In genomic region chr17:77504652-77505459, GRCh38 we compare ENCODE assay signal across 18 cellular contexts.
DNase-seq lines count a peak whose midpoint lies in the region; ATAC-seq, FAIRE-seq and TF ChIP-seq lines count a peak whose summit lies in the region.
"Had no signal": no experiment of that assay in that cellular context is flagged by ENCODE, and none has a peak within 500 bp of the region (broad histone marks: within the 10 kb centered on the region; RNA-seq: fewer than 3 reads in every experiment).

No MANE protein-coding gene starts in this region.

- no peaks in the 10 kb centered on the region for H3K79me2 ChIP-seq in K562 (ENCODE audit: control insufficient read depth, insufficient read depth, low read length)

- POLR2A ChIA-PET in K562 (lab: Yijun Ruan, JAX), result interaction anchor here (0.6 to 0.8 kb wide), 3 partner anchors 38 to 361 kb away, joined by 3 to 4 read pairs (median 3); no protein-coding TSS in a partner anchor

- H3K9me3 ChIP-seq in K562 (replicated peaks; ENCODE audit: control insufficient read depth, insufficient read depth, low read depth, low read length) (no peaks in the 10 kb centered on the region), uterus (no peaks in the 10 kb centered on the region)

- CTCF ChIA-PET in activated naive CD4-positive, alpha-beta T cell treated with anti-CD3 and anti-CD28 coated beads, Interleukin-2, amount 10 ng/mL, durations not matched to agents 7 days and 5 days (lab: Charles Lee), result no interaction called here
- CTCF ChIA-PET in activated naive CD4-positive, alpha-beta T cell treated with anti-CD3 and anti-CD28 coated beads for 36 hours (lab: Charles Lee), result interaction anchor here (2.6 kb wide), 1 partner anchor 10 kb away, joined by 7 read pairs; no protein-coding TSS in a partner anchor
- CTCF ChIA-PET in K562 (lab: Yijun Ruan, JAX; ENCODE audit: low intra/inter-chr PET ratio), result interaction anchor here (0.8 kb wide), 1 partner anchor 509 kb away, joined by 3 read pairs; no protein-coding TSS in a partner anchor

- H3K4me3 ChIP-seq in K562 (no peak overlapping the region), uterus (no peak overlapping the region)
- H3K4me3 ChIP-seq: A549, PC-9 had no signal

- no peaks in the 10 kb centered on the region for H3K4me1 Mint-ChIP-seq in activated naive CD4-positive, alpha-beta T cell treated with anti-CD3 and anti-CD28 coated beads, Interleukin-2, amount 10 ng/mL, durations not matched to agents 7 days and 5 days
- no peaks in the 10 kb centered on the region for H3K4me1 Mint-ChIP-seq in activated naive CD4-positive, alpha-beta T cell treated with anti-CD3 and anti-CD28 coated beads for 36 hours (ENCODE audit: low read depth)

- H3K4me3 Mint-ChIP-seq in activated naive CD4-positive, alpha-beta T cell treated with anti-CD3 and anti-CD28 coated beads, Interleukin-2, amount 10 ng/mL, durations not matched to agents 7 days and 5 days, result no peak overlapping the region
- no peak overlapping the region for H3K4me3 Mint-ChIP-seq in activated naive CD4-positive, alpha-beta T cell treated with anti-CD3 and anti-CD28 coated beads for 36 hours

- intact Hi-C loops in activated naive CD4-positive, alpha-beta T cell treated with anti-CD3 and anti-CD28 coated beads for 36 hours (cut with micrococcal nuclease), result no loop called here
- intact Hi-C loops in K562 (cut with micrococcal nuclease), result no loop called here
- intact Hi-C loops in uterus (cut with DNase I; ENCODE audit: low total_unique reads), result loop anchor here (10.0 kb wide), 1 partner anchor 360 kb away; the partner anchor contains the start of gene SEC14L1

- H3K9me1 ChIP-seq in K562 (ENCODE audit: control insufficient read depth, insufficient read depth, low read length), result no peaks in the 10 kb centered on the region

- no peak for FAIRE-seq in K562 (lab: Jason Lieb, UNC)
- FAIRE-seq: A549, H54 had no signal

- H3K27me3 ChIP-seq in K562 (ENCODE audit: control insufficient read depth in 2 of 2, insufficient read depth in 2 of 2, low read length in 2 of 2), result peaks cover 10 to 48% of the 10 kb centered on the region in 2 experiments
- no peaks in the 10 kb centered on the region for H3K27me3 ChIP-seq in uterus
- no peaks in the 10 kb centered on the region for H3K27me3 ChIP-seq in foreskin keratinocyte

- H2AFZ ChIP-seq in K562 (ENCODE audit: low read depth, low read length), result no peak overlapping the region
- H2AFZ ChIP-seq: PC-9 had no signal

- in situ Hi-C loops in K562 (cut with MboI), result loop anchor here (5.0 kb wide), 1 partner anchor 173 kb away; no protein-coding TSS in a partner anchor

- H3K27me3 Mint-ChIP-seq in activated naive CD4-positive, alpha-beta T cell treated with anti-CD3 and anti-CD28 coated beads, Interleukin-2, amount 10 ng/mL, durations not matched to agents 7 days and 5 days, result peaks cover 4% of the 10 kb centered on the region
- no peaks in the 10 kb centered on the region for H3K27me3 Mint-ChIP-seq in activated naive CD4-positive, alpha-beta T cell treated with anti-CD3 and anti-CD28 coated beads for 36 hours (ENCODE audit: low read depth)

- no peak for TF ChIP-seq RAD21 in K562 (CRISPR knock-in tag; conservative IDR thresholded peaks at IDR 0.05 in 1 of 2, IDR thresholded peaks at IDR 0.05 in 1 of 2)

- TF ChIP-seq EP300 in K562 (IDR thresholded peaks at IDR 0.05; ENCODE audit: low read length), result no peak

- H3K9ac ChIP-seq in K562 (ENCODE audit: insufficient read depth in 1 of 2, low read depth in 2 of 2, low read length in 2 of 2), result no peak overlapping the region

- peak overlapping the region; percentile 53 for H3K27ac Mint-ChIP-seq in activated naive CD4-positive, alpha-beta T cell treated with anti-CD3 and anti-CD28 coated beads, Interleukin-2, amount 10 ng/mL, durations not matched to agents 7 days and 5 days
- no peak overlapping the region for H3K27ac Mint-ChIP-seq in activated naive CD4-positive, alpha-beta T cell treated with anti-CD3 and anti-CD28 coated beads for 36 hours

- peak; percentile 18 for DNase-seq in activated naive CD4-positive, alpha-beta T cell treated with anti-CD3 and anti-CD28 coated beads, Interleukin-2, amount 10 ng/mL, durations not matched to agents 7 days and 5 days
- no peak for DNase-seq in activated naive CD4-positive, alpha-beta T cell treated with anti-CD3 and anti-CD28 coated beads for 36 hours
- DNase-seq in K562 (ENCODE audit: extremely low read depth in 1 of 4, low spot score in 3 of 4), result peak in 2 of 4 experiments; percentile 35 to 39
- peak; percentile 60 for DNase-seq in mesenteric fat pad (ENCODE audit: low spot score)
- DNase-seq in uterus, result peak; percentile 10 to 18
- no peak for DNase-seq in activated CD4-positive, alpha-beta T cell treated with anti-CD3 and anti-CD28 coated beads, Interleukin-2, amount 50 U/mL, for 48 hours
- no peak for DNase-seq in foreskin keratinocyte
- DNase-seq in islet precursor cell, result no peak
- DNase-seq: COR-L47, Kasumi-1, NCI-H1105 treated with DMSO at 0.1 percent for 48 hours, NCI-H187, NCI-H446 treated with DMSO at 0.1 percent for 48 hours, NCI-H748 treated with DMSO at 0.1 percent for 48 hours, PC-9 had no signal

- 8% methylated on average over 12 of the region's 17 CpGs for WGBS in K562 (ENCODE audit: insufficient coverage, low coverage, missing lambda C conversion rate)

- no TSS peak for BruUV-seq in K562 (replicated peaks; lab: Mats Ljungman, UMichigan)

- H3K4me1 ChIP-seq in K562 (replicated peaks in 1 of 2; ENCODE audit: control insufficient read depth in 2 of 2, insufficient read depth in 2 of 2, low read length in 2 of 2) (peaks cover 0 to 8% of the 10 kb centered on the region in 2 experiments; a peak in 2 of 5 replicates), uterus (no peaks in the 10 kb centered on the region), foreskin keratinocyte (peaks cover 6% of the 10 kb centered on the region)

- H4K20me1 ChIP-seq in K562 (replicated peaks; ENCODE audit: control insufficient read depth, insufficient read depth, low read length), result peaks cover 4% of the 10 kb centered on the region; the same call in 1 of the 2 replicates

- ATAC-seq in K562 (no peak), foreskin keratinocyte (no peak)
- ATAC-seq: A549 had no signal

- no peaks in the 10 kb centered on the region for H3K9me3 Mint-ChIP-seq in activated naive CD4-positive, alpha-beta T cell treated with anti-CD3 and anti-CD28 coated beads, Interleukin-2, amount 10 ng/mL, durations not matched to agents 7 days and 5 days
- no peaks in the 10 kb centered on the region for H3K9me3 Mint-ChIP-seq in activated naive CD4-positive, alpha-beta T cell treated with anti-CD3 and anti-CD28 coated beads for 36 hours

- peaks cover 26% of the 10 kb centered on the region for H3K36me3 Mint-ChIP-seq in activated naive CD4-positive, alpha-beta T cell treated with anti-CD3 and anti-CD28 coated beads, Interleukin-2, amount 10 ng/mL, durations not matched to agents 7 days and 5 days
- H3K36me3 Mint-ChIP-seq in activated naive CD4-positive, alpha-beta T cell treated with anti-CD3 and anti-CD28 coated beads for 36 hours (ENCODE audit: low read depth), result peaks cover 14% of the 10 kb centered on the region

- no peak for TF ChIP-seq CTCF in K562 (IDR thresholded peaks at IDR 0.05 in 2 of 3, conservative IDR thresholded peaks at IDR 0.05 in 1 of 3; ENCODE audit: insufficient read depth in 2 of 3, low read depth in 1 of 3, low read length in 3 of 3)
- no peak for TF ChIP-seq CTCF in uterus (IDR thresholded peaks at IDR 0.05)
- no peak for TF ChIP-seq CTCF in foreskin keratinocyte (conservative IDR thresholded peaks at IDR 0.05)

- H3K27ac ChIP-seq in K562 (ENCODE audit: extremely low read depth, low read depth, low read length), result no peak overlapping the region
- no peak overlapping the region for H3K27ac ChIP-seq in uterus
- H3K27ac ChIP-seq in foreskin keratinocyte, result no peak overlapping the region
- H3K27ac ChIP-seq: A549, C4-2B, PC-9 had no signal

- TF ChIP-seq POLR2A in K562 (conservative IDR thresholded peaks at IDR 0.05) (no peak), uterus (IDR thresholded peaks at IDR 0.05) (no peak)

- no peaks in the 10 kb centered on the region; the same call in 2 of the 3 replicates for H3K36me3 ChIP-seq in K562 (ENCODE audit: control insufficient read depth, insufficient read depth, low read length)
- no peaks in the 10 kb centered on the region for H3K36me3 ChIP-seq in uterus

- no peak overlapping the region for H3K4me2 ChIP-seq in K562 (ENCODE audit: insufficient read depth, low read length)
- H3K4me2 ChIP-seq: A549, PC-9 had no signal

TF ChIP-seq in K562, 482 proteins besides CTCF, POLR2A, EP300 and RAD21 (continues in another document):
- TF ChIP-seq BCLAF1 (IDR thresholded peaks at IDR 0.05; ENCODE audit: borderline replicate concordance in 1 of 2, control insufficient read depth in 1 of 2, low read depth in 2 of 2, low read length in 1 of 2) (no peak), ZNF277 (CRISPR knock-in tag; IDR thresholded peaks at IDR 0.05; ENCODE audit: borderline replicate concordance) (no peak)

Comparison
In these comparisons a context has a peak if more than half of its experiments do, and no peak if none do; other contexts are left out.
1. DNase-seq: peak in activated naive CD4-positive, alpha-beta T cell treated with anti-CD3 and anti-CD28 coated beads, Interleukin-2, amount 10 ng/mL, durations not matched to agents 7 days and 5 days (single experiment), mesenteric fat pad (single experiment) and uterus (2 of 2); none in activated naive CD4-positive, alpha-beta T cell treated with anti-CD3 and anti-CD28 coated beads for 36 hours (single experiment), activated CD4-positive, alpha-beta T cell treated with anti-CD3 and anti-CD28 coated beads, Interleukin-2, amount 50 U/mL, for 48 hours (0 of 2), foreskin keratinocyte (0 of 2) and islet precursor cell (single experiment).